In the genomic region with DNA sequence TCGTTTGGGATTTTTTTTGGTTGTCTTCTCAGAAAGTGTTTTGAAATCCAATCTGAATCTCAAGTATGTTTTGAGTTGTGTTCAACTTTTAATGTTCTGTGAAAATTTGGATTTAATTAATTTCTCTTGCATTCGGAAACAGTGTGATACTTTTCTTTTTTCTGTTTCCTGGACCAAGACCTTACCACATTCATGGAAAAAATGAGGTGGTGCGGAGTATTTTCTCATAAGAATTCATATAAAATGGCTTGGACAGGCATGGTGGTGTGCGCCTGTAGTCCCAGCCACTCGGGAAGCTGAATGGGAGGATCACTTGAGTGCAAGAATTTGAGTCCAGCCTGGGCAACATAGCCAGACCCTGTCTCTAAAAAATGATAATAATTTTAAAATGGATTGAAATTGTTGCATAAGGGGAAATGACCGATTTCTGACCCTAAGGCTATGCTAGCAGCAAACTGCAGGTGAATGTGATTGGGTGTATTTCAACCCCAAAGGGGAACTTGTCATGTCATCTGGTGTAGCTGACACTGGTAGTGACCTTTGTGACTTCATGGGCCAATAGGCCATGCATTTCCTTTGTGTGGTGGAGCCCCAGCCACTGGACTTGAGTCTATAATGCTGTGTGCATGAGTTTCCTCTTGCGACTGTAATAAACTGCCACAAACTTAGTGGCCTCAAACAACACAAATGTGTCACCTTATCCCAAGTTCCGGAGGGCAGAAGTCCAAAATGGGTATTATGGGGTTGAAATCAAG, we compare ENCODE assay signal across 24 cellular contexts.
DNase-seq lines count a peak whose midpoint lies in the region; ATAC-seq and TF ChIP-seq lines count a peak whose summit lies in the region.
"Had no signal": no experiment of that assay in that cellular context is flagged by ENCODE, and none has a peak within 500 bp of the region (broad histone marks: within the 10 kb centered on the region; RNA-seq: fewer than 3 reads in every experiment).

No MANE protein-coding gene starts in this region.

- DNase-seq in AML-193 (lab: John Stamatoyannopoulos, UW), result peak; percentile 61 to 75
- peak; percentile 99 for DNase-seq in MV-4-11 (lab: John Stamatoyannopoulos, UW)
- DNase-seq in chondrocyte (ENCODE audit: low spot score), result no peak
- no peak for DNase-seq in GM03348 (ENCODE audit: low spot score)
- no peak for DNase-seq in hippocampal formation (lab: John Stamatoyannopoulos, UW)
- no peak for DNase-seq in adrenal gland
- DNase-seq: activated CD4-positive, alpha-beta T cell treated with anti-CD3 and anti-CD28 coated beads, Interleukin-2, amount 50 U/mL, for 4 hours; activated CD4-positive, CD25-positive, alpha-beta regulatory T cell; activated naive CD4-positive, alpha-beta T cell treated with anti-CD3 and anti-CD28 coated beads for 36 hours; BE2C; DMS53; glutamatergic neuron; kidney; NCI-H1048; NCI-H1694 treated with DMSO at 0.1 percent for 48 hours; NCI-H2171; NCI-H510A; right lobe of liver; stimulated activated CD4-positive, alpha-beta T cell treated with anti-CD3 and anti-CD28 coated beads, Interleukin-12 subunit alpha, Interleukin-12 subunit beta, amount 100 ng/mL, for 4 hours; stimulated activated CD4-positive, alpha-beta T cell treated with anti-CD3 and anti-CD28 coated beads, Interleukin-4, amount 100 ng/mL, for 4 hours; stimulated activated naive CD4-positive, alpha-beta T cell had no signal

- ATAC-seq in GM21619 (IDR thresholded peaks at IDR 0.05; ENCODE audit: unreplicated experiment), result no peak

- peaks cover 1% of the 10 kb centered on the region for H3K27me3 Mint-ChIP-seq in chondrocyte (ENCODE audit: low read depth)
- no peaks in the 10 kb centered on the region for H3K27me3 Mint-ChIP-seq in nephron (ENCODE audit: low read depth)

- no peaks in the 10 kb centered on the region for H3K9me3 Mint-ChIP-seq in chondrocyte (ENCODE audit: low read depth)
- no peaks in the 10 kb centered on the region for H3K9me3 Mint-ChIP-seq in nephron
- H3K9me3 Mint-ChIP-seq: activated naive CD4-positive, alpha-beta T cell treated with anti-CD3 and anti-CD28 coated beads for 36 hours had no signal

- intact Hi-C loops in adrenal gland (cut with DNase I), result no loop called here

- no peak for TF ChIP-seq POLR2A in adrenal gland (IDR thresholded peaks at IDR 0.05)

- no peaks in the 10 kb centered on the region for H3K27me3 ChIP-seq in adrenal gland
- H3K27me3 ChIP-seq: BE2C, right lobe of liver had no signal

- H3K9me3 ChIP-seq in adrenal gland (replicated peaks in 1 of 3), result no peaks in the 10 kb centered on the region
- H3K9me3 ChIP-seq: BE2C, right lobe of liver had no signal

- H3K27ac Mint-ChIP-seq in chondrocyte (ENCODE audit: unreplicated experiment) (peak overlapping the region; percentile 24), nephron (peak overlapping the region in 2 of 3 experiments; percentile 15 to 43)
- H3K27ac Mint-ChIP-seq: progenitor cell of endocrine pancreas had no signal

- no peaks in the 10 kb centered on the region for H3K36me3 ChIP-seq in adrenal gland (replicated peaks in 1 of 2)
- H3K36me3 ChIP-seq: BE2C, right lobe of liver had no signal

- WGBS in adrenal gland, 4 donors, result 75 to 86% (median 79%) methylated on average over 8 of the region's 8 CpGs

- no peak overlapping the region for H3K4me3 ChIP-seq in adrenal gland
- H3K4me3 ChIP-seq: right lobe of liver had no signal

- H3K4me3 Mint-ChIP-seq in chondrocyte (ENCODE audit: unreplicated experiment), result no peak overlapping the region
- H3K4me3 Mint-ChIP-seq in nephron, result no peak overlapping the region
- H3K4me3 Mint-ChIP-seq: activated naive CD4-positive, alpha-beta T cell treated with anti-CD3 and anti-CD28 coated beads for 36 hours had no signal

- H3K4me1 Mint-ChIP-seq in chondrocyte (ENCODE audit: low read depth) (peaks cover 41% of the 10 kb centered on the region), nephron (peaks cover 37% of the 10 kb centered on the region)

- TF ChIP-seq CTCF in chondrocyte (IDR thresholded peaks at IDR 0.05) (no peak), nephron (IDR thresholded peaks at IDR 0.05; ENCODE audit: unreplicated experiment in 3 of 3) (no peak), adrenal gland (IDR thresholded peaks at IDR 0.05) (no peak)

- H3K27ac ChIP-seq in adrenal gland, result peak overlapping the region in 2 of 5 donors; percentile 20 to 71
- H3K27ac ChIP-seq: right lobe of liver had no signal

- H3K36me3 Mint-ChIP-seq in chondrocyte (ENCODE audit: low read depth) (no peaks in the 10 kb centered on the region), nephron (ENCODE audit: low read depth) (peaks cover 3% of the 10 kb centered on the region)

- H3K4me1 ChIP-seq in adrenal gland (replicated peaks in 1 of 2), result peaks cover 0 to 5% of the 10 kb centered on the region in 2 donors
- H3K4me1 ChIP-seq: BE2C, right lobe of liver had no signal

Comparison
In these comparisons a context has a peak if more than half of its experiments do, and no peak if none do; other contexts are left out.
1. DNase-seq: peak in AML-193 (2 of 2) and MV-4-11 (single experiment); none in chondrocyte (single experiment), GM03348 (single experiment), hippocampal formation (0 of 2) and adrenal gland (0 of 7).